ENCODE assay signal across 11 cellular contexts in genomic region chr19:47909350-47909749, GRCh38. TPM values are rescaled to one million over a fixed set of nuclear protein-coding genes. Genes with fewer than 3 reads are reported as not detected.
A peak's percentile ranks its signal among the peaks of the same experiment; 100 is the strongest.
DNase-seq lines count a peak whose midpoint lies in the region; ATAC-seq and TF ChIP-seq lines count a peak whose summit lies in the region.
"Not testable (repeated sequence)": the region's sequence is repeated elsewhere in the genome, so short reads cannot be mapped to it uniquely, and the experiment has no call there.
"Had no signal": no experiment of that assay in that cellular context is flagged by ENCODE, and none has a peak within 500 bp of the region (broad histone marks: within the 10 kb centered on the region; RNA-seq: fewer than 3 reads in every experiment).

No MANE protein-coding gene starts in this region.

- CTCF ChIA-PET in activated CD4-positive, alpha-beta memory T cell treated with anti-CD3 and anti-CD28 coated beads for 36 hours (lab: Charles Lee); naive thymus-derived CD4-positive, alpha-beta T cell (lab: Charles Lee): not testable (repeated sequence)

- POLR2A ChIA-PET in activated CD4-positive, alpha-beta memory T cell treated with anti-CD3 and anti-CD28 coated beads for 36 hours (lab: Charles Lee); naive thymus-derived CD4-positive, alpha-beta T cell (lab: Charles Lee): not testable (repeated sequence)

- ATAC-seq in naive thymus-derived CD4-positive, alpha-beta T cell = not testable (repeated sequence)

- H3K36me3 ChIP-seq in BE2C; Peyer's patch; naive thymus-derived CD4-positive, alpha-beta T cell (ENCODE audit: control insufficient read depth in 2 of 3, insufficient read depth in 3 of 3, low read length in 3 of 3): not testable (repeated sequence)

- not testable (repeated sequence) for H3K4me3 Mint-ChIP-seq in activated CD4-positive, alpha-beta memory T cell treated with anti-CD3 and anti-CD28 coated beads for 36 hours; glutamatergic neuron (ENCODE audit: unreplicated experiment); naive thymus-derived CD4-positive, alpha-beta T cell

- intact Hi-C loops in activated CD4-positive, alpha-beta memory T cell treated with anti-CD3 and anti-CD28 coated beads for 36 hours (cut with micrococcal nuclease); naive thymus-derived CD4-positive, alpha-beta T cell (cut with micrococcal nuclease): not testable (repeated sequence)

- not testable (repeated sequence) for H3K9me3 ChIP-seq in BE2C; Peyer's patch; naive thymus-derived CD4-positive, alpha-beta T cell (ENCODE audit: control insufficient read depth in 2 of 3, low read length in 3 of 3)

- not testable (repeated sequence) for H3K4me3 ChIP-seq in BE2C (ENCODE audit: low read depth, low read length); Peyer's patch; naive thymus-derived CD4-positive, alpha-beta T cell (ENCODE audit: low read length)

- not testable (repeated sequence) for TF ChIP-seq CTCF in BE2C (IDR thresholded peaks at IDR 0.05; ENCODE audit: low read depth, low read length)
- TF ChIP-seq CTCF in Peyer's patch (IDR thresholded peaks at IDR 0.05) (peak in 3 of 6 experiments; percentile 19 to 43 (median 22)), glutamatergic neuron (IDR thresholded peaks at IDR 0.05; ENCODE audit: partially characterized antibody, unreplicated experiment) (peak; percentile 43)

- not testable (repeated sequence) for H3K9me3 Mint-ChIP-seq in activated CD4-positive, alpha-beta memory T cell treated with anti-CD3 and anti-CD28 coated beads for 36 hours; glutamatergic neuron (ENCODE audit: unreplicated experiment); naive thymus-derived CD4-positive, alpha-beta T cell

- not testable (repeated sequence) for H3K27me3 Mint-ChIP-seq in activated CD4-positive, alpha-beta memory T cell treated with anti-CD3 and anti-CD28 coated beads for 36 hours; glutamatergic neuron (ENCODE audit: unreplicated experiment); naive thymus-derived CD4-positive, alpha-beta T cell

- not testable (repeated sequence) for H3K27me3 ChIP-seq in BE2C; Peyer's patch; naive thymus-derived CD4-positive, alpha-beta T cell (ENCODE audit: control insufficient read depth in 2 of 2, insufficient read depth in 2 of 2, low read length in 2 of 2)

- not testable (repeated sequence) for H3K4me1 ChIP-seq in BE2C; Peyer's patch; naive thymus-derived CD4-positive, alpha-beta T cell (ENCODE audit: control insufficient read depth in 2 of 2, insufficient read depth in 2 of 2, low read length in 2 of 2)

- H3K36me3 Mint-ChIP-seq in activated CD4-positive, alpha-beta memory T cell treated with anti-CD3 and anti-CD28 coated beads for 36 hours; glutamatergic neuron (ENCODE audit: unreplicated experiment); naive thymus-derived CD4-positive, alpha-beta T cell: not testable (repeated sequence)

- H3K4me1 Mint-ChIP-seq in activated CD4-positive, alpha-beta memory T cell treated with anti-CD3 and anti-CD28 coated beads for 36 hours (ENCODE audit: low read depth); glutamatergic neuron (ENCODE audit: low read depth, unreplicated experiment); naive thymus-derived CD4-positive, alpha-beta T cell: not testable (repeated sequence)

- not testable (repeated sequence) for TF ChIP-seq POLR2A in Peyer's patch (IDR thresholded peaks at IDR 0.05)

- not testable (repeated sequence) for H3K27ac Mint-ChIP-seq in activated CD4-positive, alpha-beta memory T cell treated with anti-CD3 and anti-CD28 coated beads for 36 hours; glutamatergic neuron (ENCODE audit: unreplicated experiment); naive thymus-derived CD4-positive, alpha-beta T cell

- not testable (repeated sequence) for H3K27ac ChIP-seq in Peyer's patch; naive thymus-derived CD4-positive, alpha-beta T cell (ENCODE audit: low read depth, low read length)

- DNase-seq in BE2C = peak; percentile 65
- peak in 2 of 3 donors; percentile 65 to 97 for DNase-seq in Peyer's patch
- peak; percentile 83 for DNase-seq in activated CD4-positive, alpha-beta memory T cell treated with anti-CD3 and anti-CD28 coated beads for 36 hours
- DNase-seq in activated gamma-delta T cell treated with anti-CD3 and anti-CD28 coated beads, Interleukin-2, amount 50 U/mL, for 16 hours (ENCODE audit: low read depth) = peak; percentile 17
- DNase-seq in glutamatergic neuron = peak; percentile 89
- peak; percentile 31 to 80 (median 71) for DNase-seq in naive thymus-derived CD4-positive, alpha-beta T cell
- DNase-seq in stimulated activated CD4-positive, alpha-beta T cell treated with anti-CD3 and anti-CD28 coated beads, Interleukin-15, amount 100 ng/mL, for 24 hours = peak; percentile 78
- peak; percentile 86 for DNase-seq in stimulated activated CD8-positive, alpha-beta memory T cell treated with anti-CD3 and anti-CD28 coated beads, Interleukin-4, amount 100 ng/mL, for 48 hours

RNA-seq across cellular contexts. Expression of gene SULT2A1, which starts 23.2 kb away (rescaled TPM):
- not detected for polyA plus RNA-seq in BE2C (2012; ENCODE audit: insufficient read depth, insufficient read length, low read depth)
- total RNA-seq in Peyer's patch = 100 to 1,000 TPM in 1 of 4 donors, 10 to 100 TPM in 2, not detected in 1; 22.3 to 126 (median 55.8) TPM
- not detected for total RNA-seq in activated CD4-positive, alpha-beta memory T cell treated with anti-CD3 and anti-CD28 coated beads for 36 hours
- not detected for total RNA-seq in glutamatergic neuron (ENCODE audit: unreplicated experiment)
- not detected for total RNA-seq in naive thymus-derived CD4-positive, alpha-beta T cell
- not detected for polyA plus RNA-seq in naive thymus-derived CD4-positive, alpha-beta T cell
- total RNA-seq: A673, cardiac muscle cell, esophagus squamous epithelium had no signal

RNA-seq across cellular contexts. Expression of gene TPRX2, which starts 50.3 kb away (rescaled TPM):
- polyA plus RNA-seq in BE2C (2012; ENCODE audit: insufficient read depth, insufficient read length, low read depth) = not detected
- not detected for total RNA-seq in Peyer's patch
- total RNA-seq in activated CD4-positive, alpha-beta memory T cell treated with anti-CD3 and anti-CD28 coated beads for 36 hours = not detected
- total RNA-seq in glutamatergic neuron (ENCODE audit: unreplicated experiment) = not detected
- total RNA-seq in naive thymus-derived CD4-positive, alpha-beta T cell = not detected
- not detected for polyA plus RNA-seq in naive thymus-derived CD4-positive, alpha-beta T cell
- total RNA-seq: A673, cardiac muscle cell, esophagus squamous epithelium had no signal
- polyA plus RNA-seq: cardiac muscle cell had no signal

Comparison
In these comparisons a context has a peak if more than half of its experiments do, and no peak if none do; other contexts are left out.
1. DNase-seq: peak in every context shown above with its lines; median percentile 89 in glutamatergic neuron; 86 in stimulated activated CD8-positive, alpha-beta memory T cell treated with anti-CD3 and anti-CD28 coated beads, Interleukin-4, amount 100 ng/mL, for 48 hours; 83 in activated CD4-positive, alpha-beta memory T cell treated with anti-CD3 and anti-CD28 coated beads for 36 hours; 81 in Peyer's patch; 78 in stimulated activated CD4-positive, alpha-beta T cell treated with anti-CD3 and anti-CD28 coated beads, Interleukin-15, amount 100 ng/mL, for 24 hours; 71 in naive thymus-derived CD4-positive, alpha-beta T cell; 65 in BE2C; 17 in activated gamma-delta T cell treated with anti-CD3 and anti-CD28 coated beads, Interleukin-2, amount 50 U/mL, for 16 hours.